1 cellular context compared by ENCODE assay signal in genomic region chr14:100383727-100384158, GRCh38.
TF ChIP-seq lines count a peak whose summit lies in the region.

No MANE protein-coding gene starts in this region.

TF ChIP-seq in GM23338, 12 proteins besides CTCF, POLR2A, EP300 and RAD21 (continued from another document):
- TF ChIP-seq REST (IDR thresholded peaks at IDR 0.05; ENCODE audit: unreplicated experiment): no peak
- no peak for TF ChIP-seq POLR2AphosphoS5 (IDR thresholded peaks at IDR 0.05; ENCODE audit: low read depth)
